Comparison of ENCODE assay signal across 1 cellular context in the genomic region with DNA sequence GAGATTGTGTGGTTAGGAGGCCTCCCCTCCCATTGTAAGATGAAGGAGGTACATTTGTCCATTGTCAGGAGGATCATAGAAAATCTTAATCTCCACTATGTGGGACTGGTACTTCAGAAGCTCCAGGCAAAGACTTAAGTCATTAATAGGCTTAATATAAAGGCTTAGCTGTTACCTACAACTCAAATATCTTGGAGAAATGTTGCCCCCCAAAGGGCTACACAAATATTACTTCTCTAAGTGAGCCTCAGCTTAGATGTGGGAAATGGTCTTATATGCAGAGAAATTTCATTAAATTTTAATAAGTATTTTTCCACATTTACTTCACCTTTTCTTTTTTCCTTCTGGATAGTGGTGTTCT.
TF ChIP-seq lines count a peak whose summit lies in the region.

No MANE protein-coding gene starts in this region.

TF ChIP-seq in WTC11, 78 proteins besides CTCF, POLR2A, EP300 and RAD21 (continued from another document):
- TF ChIP-seq PRDM15 (CRISPR knock-in tag; IDR thresholded peaks at IDR 0.05) (no peak), SMAD4 (CRISPR knock-in tag; IDR thresholded peaks at IDR 0.05) (no peak), ZBTB21 (CRISPR knock-in tag; IDR thresholded peaks at IDR 0.05; ENCODE audit: borderline replicate concordance) (no peak), ATF6 (CRISPR knock-in tag; IDR thresholded peaks at IDR 0.05) (no peak), ZNF219 (CRISPR knock-in tag; IDR thresholded peaks at IDR 0.05; ENCODE audit: borderline replicate concordance) (no peak), TP53 (CRISPR knock-in tag; IDR thresholded peaks at IDR 0.05) (no peak), SOX15 (CRISPR knock-in tag; IDR thresholded peaks at IDR 0.05) (no peak), ZNF416 (CRISPR knock-in tag; IDR thresholded peaks at IDR 0.05) (no peak), MXD4 (CRISPR knock-in tag; IDR thresholded peaks at IDR 0.05; ENCODE audit: borderline replicate concordance) (no peak), CDX4 (CRISPR knock-in tag; IDR thresholded peaks at IDR 0.05; ENCODE audit: borderline replicate concordance) (no peak), ZNF671 (CRISPR knock-in tag; IDR thresholded peaks at IDR 0.05) (no peak)
TF ChIP-seq in WTC11: peak in this region for 0.
